In genomic region chr1:219782311-219782710, GRCh38 we compare ENCODE assay signal across 23 cellular contexts.
"Had no signal": no experiment of that assay in that cellular context is flagged by ENCODE, and none has a peak within 500 bp of the region (broad histone marks: within the 10 kb centered on the region; RNA-seq: fewer than 3 reads in every experiment).

No MANE protein-coding gene starts in this region.

- H3K9me3 ChIP-seq: adrenal gland, Peyer's patch had no signal

- H3K27me3 ChIP-seq: adrenal gland, Peyer's patch had no signal

- H3K9me3 Mint-ChIP-seq: activated CD8-positive, alpha-beta T cell treated with anti-CD3 and anti-CD28 coated beads for 36 hours had no signal

- H3K27ac ChIP-seq: adrenal gland, Peyer's patch, RWPE1, VCaP had no signal

- H3K36me3 ChIP-seq: adrenal gland, Peyer's patch had no signal

- H3K4me1 Mint-ChIP-seq: activated naive CD8-positive, alpha-beta T cell treated with anti-CD3 and anti-CD28 coated beads, Interleukin-2, amount 10 ng/mL, durations not matched to agents 7 days and 5 days; T-helper 17 cell had no signal

- H3K27ac Mint-ChIP-seq: activated CD8-positive, alpha-beta T cell treated with anti-CD3 and anti-CD28 coated beads for 36 hours; activated naive CD8-positive, alpha-beta T cell treated with anti-CD3 and anti-CD28 coated beads, Interleukin-2, amount 10 ng/mL, durations not matched to agents 7 days and 5 days; T-helper 17 cell had no signal

- H3K4me3 ChIP-seq: adrenal gland, Peyer's patch had no signal

- H3K36me3 Mint-ChIP-seq: activated naive CD8-positive, alpha-beta T cell treated with anti-CD3 and anti-CD28 coated beads, Interleukin-2, amount 10 ng/mL, durations not matched to agents 7 days and 5 days had no signal

- H3K4me3 Mint-ChIP-seq: activated CD8-positive, alpha-beta T cell treated with anti-CD3 and anti-CD28 coated beads for 36 hours; activated naive CD8-positive, alpha-beta T cell treated with anti-CD3 and anti-CD28 coated beads, Interleukin-2, amount 10 ng/mL, durations not matched to agents 7 days and 5 days; T-helper 17 cell had no signal

- H3K27me3 Mint-ChIP-seq: activated CD8-positive, alpha-beta T cell treated with anti-CD3 and anti-CD28 coated beads for 36 hours; activated naive CD8-positive, alpha-beta T cell treated with anti-CD3 and anti-CD28 coated beads, Interleukin-2, amount 10 ng/mL, durations not matched to agents 7 days and 5 days; T-helper 17 cell had no signal

- ATAC-seq: activated CD4-positive, CD25-positive, alpha-beta regulatory T cell treated with anti-CD3 and anti-CD28 coated beads, Interleukin-2, amount 50 U/mL, for 24 hours; activated CD8-positive, alpha-beta T cell treated with anti-CD3 and anti-CD28 coated beads for 36 hours; T-helper 17 cell had no signal

- DNase-seq: activated CD4-positive, alpha-beta T cell treated with anti-CD3 and anti-CD28 coated beads for 4 hours; activated CD8-positive, alpha-beta memory T cell treated with anti-CD3 and anti-CD28 coated beads, Interleukin-2, amount 50 U/mL, for 4 hours; activated CD8-positive, alpha-beta T cell treated with anti-CD3 and anti-CD28 coated beads for 36 hours; activated naive CD4-positive, alpha-beta T cell treated with anti-CD3 and anti-CD28 coated beads, Interleukin-2, amount 50 U/mL, for 16 hours; activated naive CD8-positive, alpha-beta T cell treated with anti-CD3 and anti-CD28 coated beads, Interleukin-2, amount 10 ng/mL, durations not matched to agents 7 days and 5 days; adrenal gland; anterior cingulate cortex; cerebellar nuclear complex; KG1; NCI-H1092 treated with DMSO at 0.1 percent for 48 hours; NCI-H1417 treated with DMSO at 0.1 percent for 48 hours; NCI-H1694; NCI-H2029; NCI-H2107; NCI-H510A treated with DMSO at 0.1 percent for 48 hours; NCI-H748 treated with DMSO at 0.1 percent for 48 hours; Peyer's patch; SHP77 treated with DMSO at 0.1 percent for 48 hours; T-helper 17 cell; T-helper 9 cell had no signal

- H3K4me1 ChIP-seq: adrenal gland, Peyer's patch had no signal
